In genomic region chr4:184510431-184510830, GRCh38 we compare ENCODE assay signal across 20 cellular contexts.
"Had no signal": no experiment of that assay in that cellular context is flagged by ENCODE, and none has a peak within 500 bp of the region (broad histone marks: within the 10 kb centered on the region; RNA-seq: fewer than 3 reads in every experiment).

No MANE protein-coding gene starts in this region.

- H3K27me3 Mint-ChIP-seq: activated CD8-positive, alpha-beta T cell treated with anti-CD3 and anti-CD28 coated beads for 36 hours; activated naive CD8-positive, alpha-beta T cell treated with anti-CD3 and anti-CD28 coated beads, Interleukin-2, amount 10 ng/mL, durations not matched to agents 7 days and 5 days; effector memory CD8-positive, alpha-beta T cell; T-cell had no signal

- H3K9me3 Mint-ChIP-seq: activated CD8-positive, alpha-beta T cell treated with anti-CD3 and anti-CD28 coated beads for 36 hours; effector memory CD8-positive, alpha-beta T cell; T-cell had no signal

- ATAC-seq: activated CD8-positive, alpha-beta T cell treated with anti-CD3 and anti-CD28 coated beads for 36 hours; activated T-cell treated with anti-CD3 and anti-CD28 coated beads, Interleukin-2, amount 50 U/mL, for 72 hours; effector memory CD8-positive, alpha-beta T cell; left colon; stimulated activated naive CD8-positive, alpha-beta T cell treated with anti-CD3 and anti-CD28 coated beads, Interleukin-15, Interleukin-2, amounts not matched to agents 100 U/mL and 50 U/mL, for 24 hours; T-cell had no signal

- H3K4me3 ChIP-seq: colonic mucosa, suprapubic skin, upper lobe of left lung had no signal

- H3K27me3 ChIP-seq: colonic mucosa, suprapubic skin, upper lobe of left lung had no signal

- H3K4me3 Mint-ChIP-seq: activated CD8-positive, alpha-beta T cell treated with anti-CD3 and anti-CD28 coated beads for 36 hours; activated naive CD8-positive, alpha-beta T cell treated with anti-CD3 and anti-CD28 coated beads, Interleukin-2, amount 10 ng/mL, durations not matched to agents 7 days and 5 days; activated T-cell treated with anti-CD3 and anti-CD28 coated beads, Interleukin-2, amount 50 U/mL, for 72 hours; effector memory CD8-positive, alpha-beta T cell; nephron; T-cell had no signal

- H3K36me3 ChIP-seq: colonic mucosa, suprapubic skin, upper lobe of left lung, WERI-Rb-1 had no signal

- H3K27ac ChIP-seq: colonic mucosa, suprapubic skin, upper lobe of left lung, WERI-Rb-1 had no signal

- H3K4me1 ChIP-seq: colonic mucosa had no signal

- H3K36me3 Mint-ChIP-seq: T-cell had no signal

- DNase-seq: activated CD4-positive, alpha-beta T cell treated with anti-CD3 and anti-CD28 coated beads for 4 hours; activated CD8-positive, alpha-beta memory T cell treated with anti-CD3 and anti-CD28 coated beads, Interleukin-2, amount 50 U/mL, for 4 hours; activated CD8-positive, alpha-beta T cell treated with anti-CD3 and anti-CD28 coated beads for 36 hours; activated gamma-delta T cell treated with Interleukin-2 at 50 U/mL for 16 hours; activated naive CD8-positive, alpha-beta T cell treated with anti-CD3 and anti-CD28 coated beads, Interleukin-2, amount 10 ng/mL, durations not matched to agents 7 days and 5 days; activated T-cell treated with anti-CD3 and anti-CD28 coated beads, Interleukin-2, amount 50 U/mL, for 72 hours; colonic mucosa; effector memory CD8-positive, alpha-beta T cell; erythroblast; glutamatergic neuron; left colon; mesenchymal stem cell; stimulated activated CD4-positive, alpha-beta T cell treated with anti-CD3 and anti-CD28 coated beads, Interleukin-12 subunit alpha, Interleukin-12 subunit beta, amount 100 ng/mL, for 4 hours; stimulated activated naive CD8-positive, alpha-beta T cell treated with anti-CD3 and anti-CD28 coated beads, Interleukin-15, Interleukin-2, amounts not matched to agents 100 U/mL and 50 U/mL, for 24 hours; T-cell; T1000; WERI-Rb-1 had no signal

- H3K27ac Mint-ChIP-seq: activated CD8-positive, alpha-beta T cell treated with anti-CD3 and anti-CD28 coated beads for 36 hours; activated naive CD8-positive, alpha-beta T cell treated with anti-CD3 and anti-CD28 coated beads, Interleukin-2, amount 10 ng/mL, durations not matched to agents 7 days and 5 days; effector memory CD8-positive, alpha-beta T cell; nephron; T-cell had no signal

- H3K9me3 ChIP-seq: colonic mucosa, suprapubic skin, upper lobe of left lung had no signal
